Comparison of ENCODE assay signal across 27 cellular contexts in the genomic region with DNA sequence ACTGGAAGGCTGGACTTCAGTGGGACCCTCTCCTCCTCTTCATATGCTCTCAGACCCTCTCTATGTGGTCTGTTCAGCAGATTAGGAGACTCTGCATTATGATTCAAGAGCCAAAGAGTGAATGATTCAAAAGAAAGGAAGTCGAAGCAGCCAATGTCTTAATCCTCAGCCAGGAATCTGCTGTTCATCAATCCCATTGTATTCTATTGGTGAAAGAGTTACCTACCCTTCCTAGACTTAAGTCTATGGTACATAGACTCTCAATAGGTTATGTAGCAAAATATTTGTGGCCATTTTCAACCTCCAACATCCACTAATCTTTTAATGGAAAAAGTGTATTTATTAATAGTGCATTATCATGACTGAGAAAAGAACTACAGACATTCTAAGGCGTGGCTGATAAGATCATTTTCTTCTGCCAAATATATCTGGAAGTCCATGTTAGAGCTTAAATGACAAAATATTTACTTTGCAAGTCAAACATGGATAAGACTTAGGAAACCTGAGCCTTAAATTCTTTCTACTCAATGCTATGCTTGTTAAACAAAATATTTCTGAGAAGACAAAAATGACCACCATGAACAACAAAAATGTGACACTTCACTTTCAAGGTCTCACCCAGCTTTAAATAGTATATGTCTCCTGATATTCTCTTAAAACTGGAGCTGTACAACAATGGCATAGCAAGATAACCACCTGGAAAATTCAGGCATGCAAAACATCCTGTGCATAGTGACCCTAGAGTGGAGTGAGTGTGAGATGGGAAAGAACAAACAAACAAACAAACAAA.
DNase-seq lines count a peak whose midpoint lies in the region; ATAC-seq, FAIRE-seq and TF ChIP-seq lines count a peak whose summit lies in the region.
"Had no signal": no experiment of that assay in that cellular context is flagged by ENCODE, and none has a peak within 500 bp of the region (broad histone marks: within the 10 kb centered on the region; RNA-seq: fewer than 3 reads in every experiment).

No MANE protein-coding gene starts in this region.

- CTCF ChIA-PET in Caco-2 (lab: Charles Lee) (interaction anchor here (0.6 kb wide), 1 partner anchor 601 kb away, joined by 3 read pairs; no protein-coding TSS in a partner anchor), IMR-90 (lab: Yijun Ruan, JAX) (no interaction called here)

- peak overlapping the region; percentile 26; the same call in 1 of the 2 replicates for H3K9ac ChIP-seq in IMR-90 (ENCODE audit: low read depth, low read length)
- H3K9ac ChIP-seq: BLaER1 treated with 17β-estradiol and CSF1 and Interleukin-3, amounts not matched to agents 10 nM and 100 nM had no signal

- H3K27ac Mint-ChIP-seq in Caco-2 (ENCODE audit: unreplicated experiment) = peak overlapping the region; percentile 50
- H3K27ac Mint-ChIP-seq: CD8-positive, alpha-beta memory T cell had no signal

- in situ Hi-C loops in IMR-90 (cut with MboI; ENCODE audit: low sequenced_read_pairs) = no loop called here

- H3K27ac ChIP-seq in IMR-90 (ENCODE audit: insufficient read depth, low read length) (peak overlapping the region; percentile 57; the same call in 1 of the 2 replicates), pancreas (no peak overlapping the region)
- H3K27ac ChIP-seq: BLaER1 treated with 17β-estradiol and CSF1 and Interleukin-3, amounts not matched to agents 10 nM and 100 nM had no signal

- H2BK5ac ChIP-seq in IMR-90 (ENCODE audit: low read depth, low read length, poor library complexity, severe bottlenecking) = peak overlapping the region; percentile 65

- H3K27me3 ChIP-seq in Caco-2 (replicated peaks; ENCODE audit: control insufficient read depth, insufficient read depth, low read length) = no peaks in the 10 kb centered on the region
- no peaks in the 10 kb centered on the region for H3K27me3 ChIP-seq in IMR-90 (ENCODE audit: control insufficient read depth, insufficient read depth, low read length)
- no peaks in the 10 kb centered on the region for H3K27me3 ChIP-seq in pancreas
- H3K27me3 ChIP-seq: BLaER1 treated with 17β-estradiol and CSF1 and Interleukin-3, amounts not matched to agents 10 nM and 100 nM had no signal

- peaks cover 4% of the 10 kb centered on the region for H3K36me3 Mint-ChIP-seq in Caco-2 (ENCODE audit: insufficient read depth, unreplicated experiment)

- dilution Hi-C loops in IMR-90 (cut with HindIII; ENCODE audit: low sequenced_read_pairs, unreplicated experiment) = no loop called here

- H3K4me1 ChIP-seq in Caco-2 = peaks cover 10% of the 10 kb centered on the region
- H3K4me1 ChIP-seq in IMR-90 (ENCODE audit: control insufficient read depth, insufficient read depth, low read length) = peaks cover 5% of the 10 kb centered on the region
- H3K4me1 ChIP-seq in pancreas = peaks cover 19 to 32% (median 26%) of the 10 kb centered on the region in 3 donors

- H2BK120ac ChIP-seq in IMR-90 (ENCODE audit: low read depth, low read length) = peak overlapping the region; percentile 83

- intact Hi-C loops in Caco-2 (cut with micrococcal nuclease; ENCODE audit: unreplicated experiment) = no loop called here
- intact Hi-C loops in IMR-90 (cut with micrococcal nuclease) = loop anchor here (5.0 kb wide), 1 partner anchor 545 kb away; no protein-coding TSS in a partner anchor
- intact Hi-C loops in pancreas (cut with DNase I) = no loop called here

- peak overlapping the region; percentile 84 for H4K91ac ChIP-seq in IMR-90 (ENCODE audit: insufficient read depth, low read depth, low read length)

- DNase-seq in Caco-2 (peak in 1 of 2 experiments; percentile 7), IMR-90 (peak; percentile 15), dedifferentiated amniotic fluid mesenchymal stem cell (ENCODE audit: extremely low spot score) (peak; percentile 48), pancreas (no peak), CD1c-positive myeloid dendritic cell (ENCODE audit: extremely low spot score) (no peak), cortex of kidney (lab: John Stamatoyannopoulos, UW) (no peak)
- DNase-seq: CD8-positive, alpha-beta memory T cell; DND-41; Karpas-422; NCI-H1436; NCI-H187 treated with DMSO at 0.1 percent for 48 hours; NCI-H2107; NCI-H226; NCI-H510A treated with DMSO at 0.1 percent for 48 hours; NCI-H774; NK-92 treated with Interleukin-12 subunit alpha and Interleukin-12 subunit beta, amount 100 ng/mL, for 24 hours; SIG-M5 had no signal

- H2BK20ac ChIP-seq in IMR-90 (ENCODE audit: low read depth, low read length) = peak overlapping the region; percentile 89

- H3K79me1 ChIP-seq in IMR-90 (ENCODE audit: low read depth in 1 of 2, low read length in 2 of 2) = no peaks in the 10 kb centered on the region

- no peaks in the 10 kb centered on the region for H3K27me3 Mint-ChIP-seq in Caco-2 (ENCODE audit: insufficient read depth, unreplicated experiment)
- H3K27me3 Mint-ChIP-seq: CD8-positive, alpha-beta memory T cell had no signal

- no peak for TF ChIP-seq RAD21 in IMR-90 (IDR thresholded peaks at IDR 0.05; ENCODE audit: low read length)

- H3K23ac ChIP-seq in IMR-90 (ENCODE audit: low read depth, low read length) = peak overlapping the region; percentile 60

- POLR2A ChIA-PET in Caco-2 (lab: Charles Lee) (no interaction called here), IMR-90 (lab: Charles Lee; ENCODE audit: unreplicated experiment) (no interaction called here)

- TF ChIP-seq POLR2A in IMR-90 (IDR thresholded peaks at IDR 0.05; ENCODE audit: low read depth, low read length) = no peak

- no CpG with 5 or more reads among the region's 2 CpGs for WGBS in IMR-90 (ENCODE audit: extremely low coverage in 2 of 2, insufficient read length in 1 of 2), 2 experiments
- WGBS in pancreas, 2 donors = 18% methylated on average over 2 of the region's 2 CpGs

- peak overlapping the region; percentile 74; the same call in 1 of the 3 replicates for H2BK15ac ChIP-seq in IMR-90 (ENCODE audit: low read depth, low read length)

- H3K9me3 ChIP-seq in Caco-2 (no peaks in the 10 kb centered on the region), IMR-90 (ENCODE audit: control insufficient read depth, insufficient read depth, low read length) (no peaks in the 10 kb centered on the region; the same call in 1 of the 2 replicates), pancreas (no peaks in the 10 kb centered on the region)
- H3K9me3 ChIP-seq: BLaER1 treated with 17β-estradiol and CSF1 and Interleukin-3, amounts not matched to agents 10 nM and 100 nM had no signal

- H4K20me1 ChIP-seq in IMR-90 (ENCODE audit: insufficient read depth, low read length) = no peaks in the 10 kb centered on the region
- H4K20me1 ChIP-seq: BLaER1 treated with 17β-estradiol and CSF1 and Interleukin-3, amounts not matched to agents 10 nM and 100 nM had no signal

- H3K4me2 ChIP-seq in IMR-90 (ENCODE audit: low read depth, low read length) = peak overlapping the region; percentile 36
- H3K4me2 ChIP-seq: BLaER1 treated with 17β-estradiol and CSF1 and Interleukin-3, amounts not matched to agents 10 nM and 100 nM had no signal

- BruUV-seq in Caco-2 (replicated peaks; lab: Mats Ljungman, UMichigan) (no TSS peak), IMR-90 (replicated peaks; lab: Mats Ljungman, UMichigan) (no TSS peak)

- H3K36me3 ChIP-seq in Caco-2 (ENCODE audit: control insufficient read depth, insufficient read depth, low read length) (no peaks in the 10 kb centered on the region), IMR-90 (ENCODE audit: control insufficient read depth, insufficient read depth, low read length) (no peaks in the 10 kb centered on the region), pancreas (no peaks in the 10 kb centered on the region)
- H3K36me3 ChIP-seq: BLaER1 treated with 17β-estradiol and CSF1 and Interleukin-3, amounts not matched to agents 10 nM and 100 nM had no signal

- no peak overlapping the region for H3K4me3 Mint-ChIP-seq in Caco-2 (ENCODE audit: unreplicated experiment)
- H3K4me3 Mint-ChIP-seq: CD8-positive, alpha-beta memory T cell had no signal

- no peaks in the 10 kb centered on the region; the same call in 1 of the 2 replicates for H3K9me1 ChIP-seq in IMR-90 (ENCODE audit: insufficient read depth, low read length)

- H3K4ac ChIP-seq in IMR-90 (ENCODE audit: low read depth, low read length) = peak overlapping the region; percentile 54

- TF ChIP-seq CTCF in Caco-2 (IDR thresholded peaks at IDR 0.05; ENCODE audit: insufficient read depth in 1 of 2, low read depth in 1 of 2, low read length in 1 of 2, severe bottlenecking in 1 of 2, unreplicated experiment in 1 of 2) = no peak
- TF ChIP-seq CTCF in IMR-90 (conservative IDR thresholded peaks at IDR 0.05; ENCODE audit: low read depth, low read length) = no peak
- no peak for TF ChIP-seq CTCF in pancreas (IDR thresholded peaks at IDR 0.05)

- H2AK5ac ChIP-seq in IMR-90 (ENCODE audit: low read depth, low read length) = peak overlapping the region; percentile 45; the same call in 1 of the 2 replicates

- peak overlapping the region; percentile 12 for H2AFZ ChIP-seq in IMR-90 (replicated peaks; ENCODE audit: low read length, poor library complexity)

- peak overlapping the region; percentile 28 to 84; a peak in 2 of 4 replicates for H4K8ac ChIP-seq in IMR-90 (ENCODE audit: low read depth in 2 of 2, low read length in 2 of 2)

- H3K18ac ChIP-seq in IMR-90 (ENCODE audit: low read depth, low read length) = peak overlapping the region; percentile 97

- H3K4me1 Mint-ChIP-seq in Caco-2 (ENCODE audit: low read depth, unreplicated experiment) = peaks cover 13% of the 10 kb centered on the region
- H3K4me1 Mint-ChIP-seq: CD8-positive, alpha-beta memory T cell had no signal

- peak overlapping the region; percentile 47; the same call in 1 of the 2 replicates for H3K56ac ChIP-seq in IMR-90 (ENCODE audit: extremely low read depth, insufficient read depth, low read length)

- FAIRE-seq in pancreas (lab: Jason Lieb, UNC) = no peak
- FAIRE-seq: D721Med, G401.6, GM12892, GM18507, H1 had no signal

- H2AK9ac ChIP-seq in IMR-90 (replicated peaks; ENCODE audit: low read depth, low read length, poor library complexity) = no peak overlapping the region

- peak overlapping the region; percentile 91 for H4K5ac ChIP-seq in IMR-90 (ENCODE audit: low read depth, low read length)

- H3K14ac ChIP-seq in IMR-90 (replicated peaks; ENCODE audit: low read depth, low read length) = peak overlapping the region; percentile 64

- H3K9me3 Mint-ChIP-seq in Caco-2 (ENCODE audit: unreplicated experiment) = peaks cover 20% of the 10 kb centered on the region

- no peak overlapping the region for H3K4me3 ChIP-seq in Caco-2 (ENCODE audit: low read depth, low read length)
- no peak overlapping the region for H3K4me3 ChIP-seq in IMR-90 (ENCODE audit: insufficient read depth, low read depth, low read length)
- no peak overlapping the region for H3K4me3 ChIP-seq in pancreas
- H3K4me3 ChIP-seq: BLaER1 treated with 17β-estradiol and CSF1 and Interleukin-3, amounts not matched to agents 10 nM and 100 nM had no signal

- peak; percentile 65 for ATAC-seq in IMR-90 (ENCODE audit: low read depth)
- peak; percentile 60 to 90 (median 80) for ATAC-seq in pancreas
- no peak for ATAC-seq in GM18502 (IDR thresholded peaks at IDR 0.05; ENCODE audit: poor library complexity, unreplicated experiment)
- ATAC-seq: HCT116, Panc1, SK-N-SH treated with all-trans-retinoic acid at 6 μM for 48 hours had no signal

TF ChIP-seq in IMR-90, 13 proteins besides CTCF, POLR2A, EP300 and RAD21 (continues in another document):
- no peak for TF ChIP-seq RFX5 (IDR thresholded peaks at IDR 0.05; ENCODE audit: low read depth, low read length)
- no peak for TF ChIP-seq MAFK (IDR thresholded peaks at IDR 0.05; ENCODE audit: low read depth, low read length)
- TF ChIP-seq FOS (IDR thresholded peaks at IDR 0.05; ENCODE audit: low read depth, low read length) = no peak
- TF ChIP-seq SMC3 (IDR thresholded peaks at IDR 0.05; ENCODE audit: low read depth, low read length) = no peak

Comparison
In these comparisons a context has a peak if more than half of its experiments do, and no peak if none do; other contexts are left out.
1. DNase-seq: peak in IMR-90 (single experiment) and dedifferentiated amniotic fluid mesenchymal stem cell (single experiment); none in pancreas (0 of 6), CD1c-positive myeloid dendritic cell (single experiment) and cortex of kidney (single experiment).